Comparison of ENCODE assay signal across 28 cellular contexts in genomic region chr20:24768977-24769675, GRCh38.
A peak's percentile ranks its signal among the peaks of the same experiment; 100 is the strongest.
DNase-seq lines count a peak whose midpoint lies in the region; ATAC-seq, FAIRE-seq and TF ChIP-seq lines count a peak whose summit lies in the region.
"Had no signal": no experiment of that assay in that cellular context is flagged by ENCODE, and none has a peak within 500 bp of the region (broad histone marks: within the 10 kb centered on the region; RNA-seq: fewer than 3 reads in every experiment).

No MANE protein-coding gene starts in this region.

- H3K36me3 ChIP-seq in BE2C (no peaks in the 10 kb centered on the region), endodermal cell (ENCODE audit: control insufficient read depth, insufficient read depth, low read length) (no peaks in the 10 kb centered on the region), neuronal stem cell (replicated peaks in 1 of 2; ENCODE audit: control insufficient read depth in 2 of 2, insufficient read depth in 2 of 2, low read length in 2 of 2) (no peaks in the 10 kb centered on the region)
- H3K36me3 ChIP-seq: ascending aorta, MG63, pancreas, Peyer's patch, WERI-Rb-1 had no signal

- no peak overlapping the region for H3K4ac ChIP-seq in neuronal stem cell (ENCODE audit: low read length)

- H2AK5ac ChIP-seq in neuronal stem cell (ENCODE audit: low read depth, low read length): peak overlapping the region; percentile 13

- H3K18ac ChIP-seq in neuronal stem cell (ENCODE audit: low read length): no peak overlapping the region

- no peak overlapping the region for H4K91ac ChIP-seq in neuronal stem cell (ENCODE audit: low read depth, low read length, poor library complexity)

- H3K4me1 Mint-ChIP-seq in endodermal cell (peaks cover 10% of the 10 kb centered on the region), immature natural killer cell (no peaks in the 10 kb centered on the region)
- H3K4me1 Mint-ChIP-seq: central memory CD8-positive, alpha-beta T cell had no signal

- H2BK15ac ChIP-seq in neuronal stem cell (ENCODE audit: low read length): no peak overlapping the region

- H3K23ac ChIP-seq in neuronal stem cell (ENCODE audit: low read depth, low read length, poor library complexity): no peak overlapping the region

- H3K9me3 ChIP-seq in BE2C (no peaks in the 10 kb centered on the region), endodermal cell (ENCODE audit: control insufficient read depth, low read length) (no peaks in the 10 kb centered on the region), neuronal stem cell (replicated peaks in 1 of 2; ENCODE audit: control insufficient read depth in 2 of 2, insufficient read depth in 1 of 2, low read depth in 1 of 2, low read length in 2 of 2) (no peaks in the 10 kb centered on the region)
- H3K9me3 ChIP-seq: ascending aorta, MG63, pancreas, Peyer's patch had no signal

- no peak overlapping the region for H3K4me3 Mint-ChIP-seq in endodermal cell
- H3K4me3 Mint-ChIP-seq in immature natural killer cell: no peak overlapping the region
- H3K4me3 Mint-ChIP-seq: activated naive CD8-positive, alpha-beta T cell; activated T-cell treated with anti-CD3 and anti-CD28 coated beads, Interleukin-2, amount 50 U/mL, for 4 hours; CD4-positive, alpha-beta T cell; central memory CD8-positive, alpha-beta T cell; naive thymus-derived CD8-positive, alpha-beta T cell; T-helper 2 cell treated with Interferon-gamma antibody and Interleukin-4, amounts not matched to agents 5 μg/mL and 100 μg/mL, for 36 hours had no signal

- H2BK120ac ChIP-seq in neuronal stem cell (ENCODE audit: low read depth, low read length): no peak overlapping the region

- H3K36me3 Mint-ChIP-seq in endodermal cell (ENCODE audit: low read depth) (no peaks in the 10 kb centered on the region), immature natural killer cell (no peaks in the 10 kb centered on the region)
- H3K36me3 Mint-ChIP-seq: activated naive CD8-positive, alpha-beta T cell; naive thymus-derived CD8-positive, alpha-beta T cell had no signal

- no peak overlapping the region for H3K4me3 ChIP-seq in BE2C (ENCODE audit: low read depth, low read length)
- H3K4me3 ChIP-seq in endodermal cell (ENCODE audit: low read length): no peak overlapping the region
- H3K4me3 ChIP-seq in neuronal stem cell (ENCODE audit: low read length in 2 of 2): no peak overlapping the region
- H3K4me3 ChIP-seq: ascending aorta, MG63, pancreas, Peyer's patch had no signal

- H4K8ac ChIP-seq in neuronal stem cell (ENCODE audit: low read depth, low read length): no peak overlapping the region

- ATAC-seq in GM19397 (IDR thresholded peaks at IDR 0.05; ENCODE audit: unreplicated experiment): no peak
- ATAC-seq: activated T-cell treated with anti-CD3 and anti-CD28 coated beads, Interleukin-2, amount 50 U/mL, for 4 hours; naive thymus-derived CD8-positive, alpha-beta T cell; right cardiac atrium had no signal

- H3K27ac Mint-ChIP-seq in endodermal cell (no peak overlapping the region), immature natural killer cell (no peak overlapping the region)
- H3K27ac Mint-ChIP-seq: activated naive CD8-positive, alpha-beta T cell; CD4-positive, alpha-beta T cell; naive thymus-derived CD8-positive, alpha-beta T cell; T-helper 2 cell treated with Interferon-gamma antibody and Interleukin-4, amounts not matched to agents 5 μg/mL and 100 μg/mL, for 36 hours had no signal

- H3K9ac ChIP-seq in endodermal cell (ENCODE audit: extremely low read depth, low read length, poor library complexity, severe bottlenecking) (no peak overlapping the region), neuronal stem cell (ENCODE audit: low read depth, low read length, poor library complexity) (no peak overlapping the region)

- no peaks in the 10 kb centered on the region for H3K79me1 ChIP-seq in neuronal stem cell (ENCODE audit: low read depth, low read length)

- H2BK5ac ChIP-seq in neuronal stem cell (ENCODE audit: low read length): no peak overlapping the region

- H3K4me1 ChIP-seq in BE2C (peaks cover 10% of the 10 kb centered on the region), endodermal cell (ENCODE audit: control insufficient read depth, insufficient read depth, low read length) (no peaks in the 10 kb centered on the region), neuronal stem cell (ENCODE audit: control insufficient read depth in 2 of 2, insufficient read depth in 1 of 2, low read depth in 1 of 2, low read length in 2 of 2) (peaks cover 0 to 6% of the 10 kb centered on the region in 2 donors)
- H3K4me1 ChIP-seq: ascending aorta, pancreas, Peyer's patch had no signal

- DNase-seq in BE2C (peak; percentile 78), RCC 7860 (ENCODE audit: low spot score) (peak; percentile 43), endodermal cell (peak; percentile 28), neuronal stem cell (ENCODE audit: low spot score) (no peak), immature natural killer cell (no peak), NCI-H1092 treated with DMSO at 0.1 percent for 48 hours (lab: John Stamatoyannopoulos, UW) (no peak)
- DNase-seq: activated CD4-positive, alpha-beta T cell treated with anti-CD3 and anti-CD28 coated beads, Interleukin-2, amount 50 U/mL, for 48 hours; activated T-cell treated with anti-CD3 and anti-CD28 coated beads, Interleukin-2, amount 50 U/mL, for 4 hours; foreskin melanocyte; GF-D8; HCEC 1CT; mammary epithelial cell; MG63; naive thymus-derived CD8-positive, alpha-beta T cell; NCI-H1436; NCI-H2171; NCI-H526; stimulated activated CD4-positive, alpha-beta T cell treated with anti-CD3 and anti-CD28 coated beads, Interleukin-15, amount 100 ng/mL, for 24 hours; WERI-Rb-1 had no signal

- H2AFZ ChIP-seq in neuronal stem cell (ENCODE audit: low read length): no peak overlapping the region

- H3K4me2 ChIP-seq in neuronal stem cell (ENCODE audit: insufficient read depth, low read length, poor library complexity, severe bottlenecking): no peak overlapping the region

- 84 to 91% methylated on average over 4 to 8 of the region's 8 CpGs for WGBS in endodermal cell (ENCODE audit: insufficient coverage in 1 of 2, insufficient read length in 1 of 2), 2 experiments
- no CpG with 5 or more reads among the region's 8 CpGs for WGBS in neuronal stem cell (ENCODE audit: extremely low coverage in 2 of 2, insufficient read length in 2 of 2, insufficient replicate concordance in 1 of 2), 2 donors

- H3K27me3 ChIP-seq in BE2C (no peaks in the 10 kb centered on the region), endodermal cell (ENCODE audit: control insufficient read depth, insufficient read depth, low read length, poor library complexity, severe bottlenecking) (no peaks in the 10 kb centered on the region), neuronal stem cell (ENCODE audit: control insufficient read depth in 3 of 3, insufficient read depth in 3 of 3, low read depth in 1 of 3, low read length in 3 of 3) (peaks cover 0 to 8% (median 0%) of the 10 kb centered on the region in 3 experiments)
- H3K27me3 ChIP-seq: ascending aorta, MG63, pancreas, Peyer's patch had no signal

- no peaks in the 10 kb centered on the region for H3K9me3 Mint-ChIP-seq in endodermal cell
- H3K9me3 Mint-ChIP-seq in immature natural killer cell: peaks cover 0 to under 1% (median 0%) of the 10 kb centered on the region in 6 donors
- H3K9me3 Mint-ChIP-seq: activated T-cell treated with anti-CD3 and anti-CD28 coated beads, Interleukin-2, amount 50 U/mL, for 4 hours; CD4-positive, alpha-beta T cell; T-helper 2 cell treated with Interferon-gamma antibody and Interleukin-4, amounts not matched to agents 5 μg/mL and 100 μg/mL, for 36 hours had no signal

- H3K14ac ChIP-seq in neuronal stem cell (ENCODE audit: low read length): no peak overlapping the region

- H2BK12ac ChIP-seq in neuronal stem cell (ENCODE audit: low read length): no peak overlapping the region

- no peak overlapping the region for H3K27ac ChIP-seq in endodermal cell (ENCODE audit: low read depth, low read length)
- H3K27ac ChIP-seq in neuronal stem cell (replicated peaks; ENCODE audit: low read length): no peak overlapping the region
- H3K27ac ChIP-seq: ascending aorta, pancreas, Peyer's patch, WERI-Rb-1 had no signal

- FAIRE-seq in RCC 7860 (lab: Jason Lieb, UNC): peak; percentile 65
- FAIRE-seq: pancreas had no signal

- peaks cover 7% of the 10 kb centered on the region for H3K27me3 Mint-ChIP-seq in endodermal cell (ENCODE audit: insufficient read depth)
- peaks cover 7 to 12% (median 7%) of the 10 kb centered on the region in 3 donors for H3K27me3 Mint-ChIP-seq in immature natural killer cell (ENCODE audit: low read depth in 3 of 3)

- no peak for TF ChIP-seq CTCF in BE2C (IDR thresholded peaks at IDR 0.05; ENCODE audit: low read depth, low read length)
- no peak for TF ChIP-seq CTCF in endodermal cell (conservative IDR thresholded peaks at IDR 0.05)

Comparison
In these comparisons a context has a peak if more than half of its experiments do, and no peak if none do; other contexts are left out.
1. DNase-seq: peak in BE2C (single experiment), RCC 7860 (single experiment) and endodermal cell (single experiment); none in neuronal stem cell (single experiment), immature natural killer cell (0 of 3) and NCI-H1092 treated with DMSO at 0.1 percent for 48 hours (single experiment).